ENCODE assay signal across 1 cellular context in the genomic region with DNA sequence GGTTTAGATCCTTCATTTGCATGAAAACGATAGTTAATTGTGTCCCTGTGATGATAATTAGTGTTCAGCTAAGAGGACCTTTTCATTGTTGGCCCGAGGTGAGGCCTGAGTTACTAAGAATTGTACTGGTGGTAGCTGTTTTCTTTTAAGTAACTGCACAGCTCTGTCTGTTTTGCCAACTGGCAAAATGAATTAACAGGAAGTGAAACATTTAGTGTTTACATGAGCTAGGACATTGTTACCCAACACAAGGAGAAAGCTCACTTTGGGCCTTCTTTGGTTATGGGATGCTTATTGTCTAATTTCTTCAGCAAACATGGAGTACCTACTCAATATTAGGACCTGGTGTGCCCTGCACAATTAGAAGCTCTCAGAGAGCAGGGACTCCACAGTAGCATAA.
TF ChIP-seq lines count a peak whose summit lies in the region.

No MANE protein-coding gene starts in this region.

TF ChIP-seq in GM12878, 131 proteins besides CTCF, POLR2A, EP300 and RAD21 (continued from another document):
- peak; percentile 44; the same call in 1 of the 2 replicates for TF ChIP-seq SPI1 (IDR thresholded peaks at IDR 0.05; ENCODE audit: borderline replicate concordance, insufficient read depth, low read depth, low read length)
